ENCODE assay signal across 24 cellular contexts in the genomic region with DNA sequence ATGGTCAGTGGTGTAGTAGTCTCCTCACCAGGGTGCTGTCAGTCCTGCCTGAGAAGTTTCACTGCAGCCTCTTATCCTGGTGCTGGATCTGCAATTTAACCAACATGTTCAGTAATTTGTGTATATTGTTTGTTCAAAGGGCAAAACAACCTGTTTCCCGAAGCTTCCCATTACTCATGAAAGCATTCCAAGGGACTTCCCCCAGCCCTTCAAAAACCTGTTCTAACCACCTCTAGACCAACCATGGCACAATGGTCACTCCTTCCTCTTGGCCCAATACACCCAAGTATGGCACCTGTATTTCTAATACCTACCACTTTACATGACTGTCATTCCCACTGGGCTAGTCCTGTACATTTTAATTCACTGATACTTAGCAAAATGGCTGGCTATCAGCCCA.
"Had no signal": no experiment of that assay in that cellular context is flagged by ENCODE, and none has a peak within 500 bp of the region (broad histone marks: within the 10 kb centered on the region; RNA-seq: fewer than 3 reads in every experiment).

No MANE protein-coding gene starts in this region.

- H3K4me1 ChIP-seq: ascending aorta, body of pancreas had no signal

- H3K4me3 ChIP-seq: ascending aorta, body of pancreas, cardiac muscle cell had no signal

- ATAC-seq: activated CD4-positive, CD25-positive, alpha-beta regulatory T cell treated with anti-CD3 and anti-CD28 coated beads, Interleukin-2, amount 50 U/mL, for 24 hours; activated CD8-positive, alpha-beta T cell treated with anti-CD3 and anti-CD28 coated beads for 36 hours; activated T-cell treated with anti-CD3 and anti-CD28 coated beads, Interleukin-2, amount 50 U/mL, for 72 hours; body of pancreas; Panc1; Right ventricle myocardium inferior had no signal

- H3K9ac ChIP-seq: SK-N-SH had no signal

- H3K9me2 ChIP-seq: SK-N-SH had no signal

- H3K27me3 ChIP-seq: ascending aorta, body of pancreas, cardiac muscle cell had no signal

- H3K27ac ChIP-seq: ascending aorta, body of pancreas, cardiac muscle cell had no signal

- DNase-seq: activated CD4-positive, alpha-beta T cell treated with anti-CD3 and anti-CD28 coated beads for 4 hours; activated CD8-positive, alpha-beta memory T cell treated with anti-CD3 and anti-CD28 coated beads, Interleukin-2, amount 50 U/mL, for 4 hours; activated CD8-positive, alpha-beta T cell treated with anti-CD3 and anti-CD28 coated beads for 36 hours; activated naive CD4-positive, alpha-beta T cell treated with anti-CD3 and anti-CD28 coated beads, Interleukin-2, amount 50 U/mL, for 16 hours; activated T-cell treated with anti-CD3 and anti-CD28 coated beads, Interleukin-2, amount 50 U/mL, for 72 hours; amniotic stem cell; body of pancreas; cerebellar nuclear complex; Karpas-422; NCI-H1048; NCI-H146; NCI-H187 treated with DMSO at 0.1 percent for 48 hours; NCI-H2171; NCI-H226; NCI-H526 treated with DMSO at 0.1 percent for 48 hours; NCI-H82; RPMI8226; T-helper 1 cell had no signal

- H3K9me3 ChIP-seq: ascending aorta, body of pancreas, SK-N-SH had no signal
